17 cellular contexts compared by ENCODE assay signal in the genomic region with DNA sequence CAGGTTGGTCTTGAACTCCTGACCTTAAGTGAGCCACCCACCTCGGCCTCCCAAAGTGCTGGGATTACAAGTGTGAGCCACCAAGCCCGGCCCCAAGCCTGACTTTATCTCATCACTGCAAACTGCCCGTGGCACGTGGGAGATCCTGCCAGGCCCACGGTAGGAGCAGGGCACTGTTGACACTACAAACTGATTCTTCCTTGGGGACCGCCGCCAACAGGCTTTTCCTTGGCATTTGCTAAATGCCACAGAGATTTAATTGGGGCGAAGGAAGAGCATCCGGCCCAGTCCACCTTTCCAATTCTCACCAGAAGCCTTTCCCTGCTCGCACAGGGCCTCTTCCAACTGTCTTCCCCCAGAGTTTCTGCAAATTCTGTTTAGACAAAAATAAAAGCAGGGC. TPM values are rescaled to one million over a fixed set of nuclear protein-coding genes. Genes with fewer than 3 reads are reported as not detected.
A peak's percentile ranks its signal among the peaks of the same experiment; 100 is the strongest.
DNase-seq lines count a peak whose midpoint lies in the region; TF ChIP-seq lines count a peak whose summit lies in the region.
"Had no signal": no experiment of that assay in that cellular context is flagged by ENCODE, and none has a peak within 500 bp of the region (broad histone marks: within the 10 kb centered on the region; RNA-seq: fewer than 3 reads in every experiment).

No MANE protein-coding gene starts in this region.

- no peak overlapping the region for H3K4me2 ChIP-seq in neuronal stem cell (ENCODE audit: insufficient read depth, low read length, poor library complexity, severe bottlenecking)

- H3K9me3 Mint-ChIP-seq in brain = peaks cover 4 to 17% (median 9%) of the 10 kb centered on the region in 5 experiments

- no peak overlapping the region for H2BK12ac ChIP-seq in neuronal stem cell (ENCODE audit: low read length)

- DNase-seq in G401 (ENCODE audit: low spot score) = peak; percentile 94
- peak; percentile 62 for DNase-seq in testis
- no peak for DNase-seq in neuronal stem cell (ENCODE audit: low spot score)
- DNase-seq in T-helper 9 cell = no peak
- DNase-seq in lower leg skin (ENCODE audit: low spot score in 2 of 2) = no peak
- DNase-seq: EL, MG63, NCI-H1092, NCI-H146, NCI-H2107, NCI-H226, NCI-H524 treated with DMSO at 0.1 percent for 48 hours, Right ventricle myocardium superior had no signal

- TF ChIP-seq CTCF in brain (conservative IDR thresholded peaks at IDR 0.05) (no peak), liver (IDR thresholded peaks at IDR 0.05; ENCODE audit: low read depth, low read length, missing input control) (no peak), testis (IDR thresholded peaks at IDR 0.05) (no peak), lower leg skin (IDR thresholded peaks at IDR 0.05) (no peak)

- H3K9me3 ChIP-seq in liver (ENCODE audit: control insufficient read depth in 4 of 4, low read length in 3 of 4) (no peaks in the 10 kb centered on the region), testis (no peaks in the 10 kb centered on the region), neuronal stem cell (replicated peaks in 1 of 2; ENCODE audit: control insufficient read depth in 2 of 2, insufficient read depth in 1 of 2, low read depth in 1 of 2, low read length in 2 of 2) (peaks cover 0 to 3% of the 10 kb centered on the region in 2 donors)
- H3K9me3 ChIP-seq: MG63 had no signal

- H2BK5ac ChIP-seq in neuronal stem cell (ENCODE audit: low read length) = no peak overlapping the region

- H3K27me3 Mint-ChIP-seq in brain = no peaks in the 10 kb centered on the region

- H3K27ac Mint-ChIP-seq in brain = peak overlapping the region in 3 of 5 experiments; percentile 32 to 69 (median 49)

- in situ Hi-C loops in G401 (cut with HindIII; ENCODE audit: low sequenced_read_pairs) = no loop called here

- peaks cover 0 to 18% (median 7%) of the 10 kb centered on the region in 4 donors for H3K4me1 ChIP-seq in liver (ENCODE audit: control insufficient read depth in 4 of 4, insufficient read depth in 4 of 4, low read length in 3 of 4)
- H3K4me1 ChIP-seq in testis = peaks cover 21% of the 10 kb centered on the region
- H3K4me1 ChIP-seq in neuronal stem cell (ENCODE audit: control insufficient read depth in 2 of 2, insufficient read depth in 1 of 2, low read depth in 1 of 2, low read length in 2 of 2) = no peaks in the 10 kb centered on the region

- no peak overlapping the region for H3K4me3 Mint-ChIP-seq in brain
- H3K4me3 Mint-ChIP-seq: CD14-positive monocyte had no signal

- H3K36me3 ChIP-seq in liver (ENCODE audit: control insufficient read depth in 4 of 4, insufficient read depth in 3 of 4, low read depth in 1 of 4, low read length in 3 of 4) (no peaks in the 10 kb centered on the region), testis (ENCODE audit: low read depth, missing control alignments) (no peaks in the 10 kb centered on the region), neuronal stem cell (replicated peaks in 1 of 2; ENCODE audit: control insufficient read depth in 2 of 2, insufficient read depth in 2 of 2, low read length in 2 of 2) (peaks cover 0 to 8% of the 10 kb centered on the region in 2 donors)

- no peak overlapping the region for H2BK15ac ChIP-seq in neuronal stem cell (ENCODE audit: low read length)

- H3K79me1 ChIP-seq in neuronal stem cell (ENCODE audit: low read depth, low read length) = peaks cover 4% of the 10 kb centered on the region

- H3K23ac ChIP-seq in neuronal stem cell (ENCODE audit: low read depth, low read length, poor library complexity) = no peak overlapping the region

- H3K9ac ChIP-seq in liver (ENCODE audit: low read depth in 1 of 2, low read length in 2 of 2) (no peak overlapping the region), neuronal stem cell (ENCODE audit: low read depth, low read length, poor library complexity) (no peak overlapping the region)

- H3K27me3 ChIP-seq in liver (ENCODE audit: control insufficient read depth in 4 of 4, insufficient read depth in 4 of 4, low read length in 3 of 4) = no peaks in the 10 kb centered on the region
- H3K27me3 ChIP-seq in testis = no peaks in the 10 kb centered on the region
- H3K27me3 ChIP-seq in neuronal stem cell (ENCODE audit: control insufficient read depth in 3 of 3, insufficient read depth in 3 of 3, low read depth in 1 of 3, low read length in 3 of 3) = no peaks in the 10 kb centered on the region
- H3K27me3 ChIP-seq: MG63 had no signal

- intact Hi-C loops in testis (cut with DNase I; ENCODE audit: low total_unique reads) (no loop called here), lower leg skin (cut with DNase I; ENCODE audit: low total_unique reads) (no loop called here)

- H4K8ac ChIP-seq in neuronal stem cell (ENCODE audit: low read depth, low read length) = no peak overlapping the region

- no peak for TF ChIP-seq RAD21 in liver (IDR thresholded peaks at IDR 0.05)

- no peak overlapping the region for H3K4ac ChIP-seq in neuronal stem cell (ENCODE audit: low read length)

- no peak overlapping the region for H3K14ac ChIP-seq in neuronal stem cell (ENCODE audit: low read length)

- 90% methylated on average over 10 of the region's 10 CpGs for WGBS in liver
- 73 to 74% methylated on average over 10 of the region's 10 CpGs for WGBS in testis, 2 donors
- WGBS in neuronal stem cell (ENCODE audit: extremely low coverage in 2 of 2, insufficient read length in 2 of 2, insufficient replicate concordance in 1 of 2), 2 donors = no CpG with 5 or more reads among the region's 10 CpGs
- 84 to 88% methylated on average over 10 of the region's 10 CpGs for WGBS in lower leg skin, 2 donors

- H3K4me3 ChIP-seq in liver (ENCODE audit: low read depth in 1 of 3, low read length in 3 of 3) (no peak overlapping the region), testis (no peak overlapping the region), neuronal stem cell (ENCODE audit: low read length in 2 of 2) (no peak overlapping the region), lower leg skin (ENCODE audit: low read depth, poor library complexity, severe bottlenecking) (no peak overlapping the region)
- H3K4me3 ChIP-seq: MG63 had no signal

- H3K18ac ChIP-seq in neuronal stem cell (ENCODE audit: low read length) = no peak overlapping the region

- TF ChIP-seq POLR2A in testis (IDR thresholded peaks at IDR 0.05) = no peak
- TF ChIP-seq POLR2A in lower leg skin (IDR thresholded peaks at IDR 0.05) = no peak

- no peak overlapping the region for H2AK5ac ChIP-seq in neuronal stem cell (ENCODE audit: low read depth, low read length)

- H4K91ac ChIP-seq in neuronal stem cell (ENCODE audit: low read depth, low read length, poor library complexity) = no peak overlapping the region

- no peak overlapping the region for H2AFZ ChIP-seq in neuronal stem cell (ENCODE audit: low read length)

- peaks cover 67% of the 10 kb centered on the region for H3K36me3 Mint-ChIP-seq in brain
- H3K36me3 Mint-ChIP-seq: CD14-positive monocyte had no signal

- H2BK120ac ChIP-seq in neuronal stem cell (ENCODE audit: low read depth, low read length) = no peak overlapping the region

- H3K4me1 Mint-ChIP-seq in brain = peaks cover 36% of the 10 kb centered on the region
- H3K4me1 Mint-ChIP-seq: CD14-positive monocyte had no signal

- peak overlapping the region; percentile 11 to 12 for H3K27ac ChIP-seq in liver (ENCODE audit: low read depth in 1 of 2, low read length in 2 of 2)
- H3K27ac ChIP-seq in testis = peak overlapping the region; percentile 57 to 72
- H3K27ac ChIP-seq in neuronal stem cell (replicated peaks; ENCODE audit: low read length) = no peak overlapping the region

TF ChIP-seq in liver, 16 proteins besides CTCF, POLR2A, EP300 and RAD21 (continues in another document):
- TF ChIP-seq ZBTB33 (IDR thresholded peaks at IDR 0.05) = no peak
- TF ChIP-seq JUND (IDR thresholded peaks at IDR 0.05) = no peak
- TF ChIP-seq HNF4G (IDR thresholded peaks at IDR 0.05) = no peak
- TF ChIP-seq, protein P1, sequence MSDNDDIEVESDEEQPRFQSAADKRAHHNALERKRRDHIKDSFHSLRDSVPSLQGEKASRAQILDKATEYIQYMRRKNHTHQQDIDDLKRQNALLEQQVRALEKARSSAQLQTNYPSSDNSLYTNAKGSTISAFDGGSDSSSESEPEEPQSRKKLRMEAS (IDR thresholded peaks at IDR 0.05) = no peak
- no peak for TF ChIP-seq HNF4A (conservative IDR thresholded peaks at IDR 0.05)

RNA-seq across cellular contexts. Expression of gene ATP9A, which starts 11.0 kb away (rescaled TPM):
- 12.6 and 15.7 TPM in 2 replicates for total RNA-seq in G401 (2014; rRNA removed; shearing (Covaris generic))
- polyA plus RNA-seq in brain (ENCODE audit: insufficient read depth, low read depth, low replicate concordance) = 71.9 TPM
- 10 to 100 TPM; 14.7 to 16.7 TPM for total RNA-seq in liver
- polyA plus RNA-seq in liver = 1 to 10 TPM; 2.4 to 5.1 TPM
- total RNA-seq in testis = 100 to 1,000 TPM in 1 of 2 donors, 10 to 100 TPM in 1; 89.3 to 128 TPM
- polyA plus RNA-seq in testis (ENCODE audit: insufficient read depth, low read depth, low replicate concordance) = 46.4 TPM
- 8.4 TPM for polyA plus RNA-seq in neuronal stem cell (2013, experiment 1 of 2)
- 8.9 TPM for polyA plus RNA-seq in neuronal stem cell (2013, experiment 2 of 2)
- total RNA-seq in lower leg skin = 10 to 100 TPM; 14.1 to 23.6 (median 16.1) TPM
- polyA plus RNA-seq: CD14-positive monocyte had no signal

RNA-seq across cellular contexts. Expression of gene SALL4, which starts 45.1 kb away (rescaled TPM):
- total RNA-seq in G401 (2014; rRNA removed; shearing (Covaris generic)) = 48.8 and 55.8 TPM in 2 replicates
- polyA plus RNA-seq in brain (ENCODE audit: insufficient read depth, low read depth, low replicate concordance) (not detected), liver (under 1 TPM; 0.16 to 0.71 TPM), testis (ENCODE audit: insufficient read depth, low read depth, low replicate concordance) (8.4 TPM)
- total RNA-seq in liver (1 to 10 TPM; 2.0 to 3.6 TPM), testis (10 to 100 TPM; 23.5 to 27.8 TPM), lower leg skin (under 1 TPM in 3 of 4 donors, not detected in 1; 0.13 to 0.34 (median 0.21) TPM)
- 109 TPM for polyA plus RNA-seq in neuronal stem cell (2013, experiment 1 of 2)
- polyA plus RNA-seq in neuronal stem cell (2013, experiment 2 of 2) = 114 TPM
- total RNA-seq: H4 had no signal
- polyA plus RNA-seq: CD14-positive monocyte had no signal

Comparison
In these comparisons a context has a peak if more than half of its experiments do, and no peak if none do; other contexts are left out.
1. DNase-seq: peak in G401 (single experiment) and testis (single experiment); none in neuronal stem cell (single experiment), T-helper 9 cell (single experiment) and lower leg skin (0 of 2).
2. RNA of gene SALL4, which starts 45.1 kb away (total RNA-seq): 48.8 to 55.8 TPM in G401 and 23.5 to 27.8 TPM in testis; 2.0 to 3.6 TPM in liver and 0.13 to 0.34 TPM in lower leg skin; every median in the first group is over 4 times any median in the second.